10 cellular contexts compared by ENCODE assay signal in genomic region chr10:31581741-31582323, GRCh38.
A peak's percentile ranks its signal among the peaks of the same experiment; 100 is the strongest.
DNase-seq lines count a peak whose midpoint lies in the region; ATAC-seq and TF ChIP-seq lines count a peak whose summit lies in the region.
"Had no signal": no experiment of that assay in that cellular context is flagged by ENCODE, and none has a peak within 500 bp of the region (broad histone marks: within the 10 kb centered on the region; RNA-seq: fewer than 3 reads in every experiment).

No MANE protein-coding gene starts in this region.

- H3K9ac ChIP-seq in BLaER1 treated with 17β-estradiol and CSF1 and Interleukin-3, amounts not matched to agents 10 nM and 100 nM: peak overlapping the region in 5 of 11 experiments; percentile 3 to 55 (median 21); a peak in 6 of 22 replicates

- ATAC-seq in GM19372 (IDR thresholded peaks at IDR 0.05; ENCODE audit: low read depth, unreplicated experiment): peak; percentile 74
- ATAC-seq in HG03469 (IDR thresholded peaks at IDR 0.05; ENCODE audit: unreplicated experiment): peak; percentile 76

- peaks cover 5% of the 10 kb centered on the region for H3K27me3 Mint-ChIP-seq in glutamatergic neuron (ENCODE audit: unreplicated experiment)

- no peak for TF ChIP-seq CTCF in glutamatergic neuron (IDR thresholded peaks at IDR 0.05; ENCODE audit: partially characterized antibody, unreplicated experiment)

- H3K27ac Mint-ChIP-seq in glutamatergic neuron (ENCODE audit: unreplicated experiment): peak overlapping the region; percentile 48

- no peaks in the 10 kb centered on the region for H4K20me1 ChIP-seq in BLaER1 treated with 17β-estradiol and CSF1 and Interleukin-3, amounts not matched to agents 10 nM and 100 nM

- peaks cover 18 to 54% (median 37%) of the 10 kb centered on the region in 10 experiments for H3K4me1 ChIP-seq in BLaER1 treated with 17β-estradiol and CSF1 and Interleukin-3, amounts not matched to agents 10 nM and 100 nM

- H3K9me3 ChIP-seq in BLaER1 treated with 17β-estradiol and CSF1 and Interleukin-3, amounts not matched to agents 10 nM and 100 nM (replicated peaks in 1 of 11): no peaks in the 10 kb centered on the region; a peak in 2 of 22 replicates

- H3K4me3 ChIP-seq in BLaER1 treated with 17β-estradiol and CSF1 and Interleukin-3, amounts not matched to agents 10 nM and 100 nM: no peak overlapping the region

- H3K9me3 Mint-ChIP-seq in glutamatergic neuron (ENCODE audit: unreplicated experiment): peaks cover 11% of the 10 kb centered on the region

- H3K4me3 Mint-ChIP-seq in glutamatergic neuron (ENCODE audit: unreplicated experiment): no peak overlapping the region

- H3K27me3 ChIP-seq in BLaER1 treated with 17β-estradiol and CSF1 and Interleukin-3, amounts not matched to agents 10 nM and 100 nM: no peaks in the 10 kb centered on the region

- H3K36me3 ChIP-seq in BLaER1 treated with 17β-estradiol and CSF1 and Interleukin-3, amounts not matched to agents 10 nM and 100 nM: no peaks in the 10 kb centered on the region

- H3K4me1 Mint-ChIP-seq in glutamatergic neuron (ENCODE audit: low read depth, unreplicated experiment): peaks cover 2% of the 10 kb centered on the region

- H3K4me2 ChIP-seq in BLaER1 treated with 17β-estradiol and CSF1 and Interleukin-3, amounts not matched to agents 10 nM and 100 nM: peak overlapping the region; percentile 25 to 83 (median 64); a peak in 21 of 22 replicates

- peak overlapping the region in 8 of 11 experiments; percentile 1 to 78 (median 58); a peak in 15 of 22 replicates for H3K27ac ChIP-seq in BLaER1 treated with 17β-estradiol and CSF1 and Interleukin-3, amounts not matched to agents 10 nM and 100 nM

- DNase-seq in glutamatergic neuron (no peak), C1 segment of cervical spinal cord (lab: John Stamatoyannopoulos, UW) (no peak), NCI-H345 (lab: John Stamatoyannopoulos, UW) (no peak), SK-N-DZ (ENCODE audit: low spot score) (no peak)
- no peak for DNase-seq in stimulated activated CD4-positive, alpha-beta T cell treated with anti-CD3 and anti-CD28 coated beads, Interleukin-4, amount 100 ng/mL, for 4 hours
- DNase-seq: stimulated activated CD8-positive, alpha-beta memory T cell treated with anti-CD3 and anti-CD28 coated beads, Interleukin-4, amount 100 ng/mL, for 48 hours; T-helper 1 cell had no signal

- peaks cover 16% of the 10 kb centered on the region for H3K36me3 Mint-ChIP-seq in glutamatergic neuron (ENCODE audit: unreplicated experiment)
